Comparison of ENCODE assay signal across 1 cellular context in the genomic region with DNA sequence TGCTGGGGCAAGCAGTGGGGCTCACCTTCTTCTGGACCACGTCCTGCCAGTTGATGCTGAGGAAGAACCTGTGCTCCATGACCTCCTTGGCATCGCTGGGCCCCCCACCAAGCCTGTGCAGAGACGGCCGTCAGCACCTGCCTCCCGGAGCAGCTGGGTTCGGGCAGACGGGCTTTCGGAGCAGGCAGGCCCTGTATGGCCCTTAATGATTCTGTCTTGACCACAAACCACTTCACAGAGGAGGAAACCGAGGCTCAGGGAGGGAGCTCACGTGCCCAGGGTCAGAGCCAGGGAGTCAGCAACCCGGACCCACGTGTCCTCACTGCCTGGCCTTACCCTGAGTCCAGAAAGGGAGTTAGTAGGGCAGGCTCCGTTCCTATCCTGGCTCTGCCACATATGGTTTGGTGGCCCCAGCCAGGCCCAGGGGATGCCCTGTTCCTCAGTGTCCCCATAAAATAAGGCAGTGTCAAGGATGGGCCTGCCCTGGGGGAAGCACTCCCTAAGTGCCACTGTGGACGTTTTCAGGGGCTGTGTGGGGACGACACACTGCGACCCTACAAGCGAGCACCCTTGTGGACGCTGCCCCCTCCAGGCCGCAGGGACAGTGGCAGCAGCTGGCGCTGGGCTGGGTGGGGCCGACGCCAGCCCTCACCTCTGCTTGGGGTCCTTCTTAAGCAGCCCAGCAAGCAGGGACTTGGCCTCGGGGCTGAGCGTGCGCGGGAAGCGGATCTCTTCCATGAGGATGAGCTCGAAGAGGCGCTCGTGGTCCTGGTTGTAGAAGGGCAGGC.
TF ChIP-seq lines count a peak whose summit lies in the region.

No MANE protein-coding gene starts in this region.

TF ChIP-seq in WTC11, 78 proteins besides CTCF, POLR2A, EP300 and RAD21 (continued from another document):
- TF ChIP-seq, protein P1, sequence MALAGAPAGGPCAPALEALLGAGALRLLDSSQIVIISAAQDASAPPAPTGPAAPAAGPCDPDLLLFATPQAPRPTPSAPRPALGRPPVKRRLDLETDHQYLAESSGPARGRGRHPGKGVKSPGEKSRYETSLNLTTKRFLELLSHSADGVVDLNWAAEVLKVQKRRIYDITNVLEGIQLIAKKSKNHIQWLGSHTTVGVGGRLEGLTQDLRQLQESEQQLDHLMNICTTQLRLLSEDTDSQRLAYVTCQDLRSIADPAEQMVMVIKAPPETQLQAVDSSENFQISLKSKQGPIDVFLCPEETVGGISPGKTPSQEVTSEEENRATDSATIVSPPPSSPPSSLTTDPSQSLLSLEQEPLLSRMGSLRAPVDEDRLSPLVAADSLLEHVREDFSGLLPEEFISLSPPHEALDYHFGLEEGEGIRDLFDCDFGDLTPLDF (CRISPR knock-in tag; IDR thresholded peaks at IDR 0.05): no peak
TF ChIP-seq in WTC11: peak in this region for 0.
